Comparison of ENCODE assay signal across 3 cellular contexts in the genomic region with DNA sequence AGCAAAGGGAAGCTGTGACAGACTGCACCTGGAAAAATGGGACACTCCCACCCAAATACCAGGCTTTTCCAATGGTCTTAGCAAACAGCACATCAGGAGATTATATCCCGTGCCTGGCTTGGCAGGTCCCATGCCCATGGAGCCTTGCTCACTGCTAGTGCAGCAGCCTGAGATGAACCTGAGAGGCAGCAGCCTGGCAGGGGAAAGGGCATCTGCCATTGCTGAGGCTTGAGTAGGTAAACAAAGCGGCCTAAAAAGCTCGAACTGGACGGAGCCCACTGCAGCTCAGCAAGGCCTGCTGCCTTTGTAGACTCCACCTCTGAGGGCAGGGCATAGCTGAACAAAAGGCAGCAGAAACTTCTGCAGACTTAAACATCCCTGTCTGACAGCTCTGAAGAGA. TPM values are rescaled to one million over a fixed set of nuclear protein-coding genes. Genes with fewer than 3 reads are reported as not detected.
"Had no signal": no experiment of that assay in that cellular context is flagged by ENCODE, and none has a peak within 500 bp of the region (broad histone marks: within the 10 kb centered on the region; RNA-seq: fewer than 3 reads in every experiment).

No MANE protein-coding gene starts in this region.

RNA-seq across cellular contexts. Expression of a gene that starts 18.9 kb away (rescaled TPM):
- total RNA-seq: glomerular endothelial cell had no signal
- polyA plus RNA-seq: fibroblast of lung, foreskin keratinocyte had no signal
